8 cellular contexts compared by ENCODE assay signal in genomic region chr1:107056426-107057196, GRCh38. TPM values are rescaled to one million over a fixed set of nuclear protein-coding genes. Genes with fewer than 3 reads are reported as not detected.
DNase-seq lines count a peak whose midpoint lies in the region; ATAC-seq and TF ChIP-seq lines count a peak whose summit lies in the region.

Gene PRMT6, plus strand, starts transcription at chr1:107056674. Its CDS starts 42 bp downstream, at chr1:107056716.

- peaks cover 15 to 24% (median 18%) of the 10 kb centered on the region in 10 experiments for H3K4me1 ChIP-seq in BLaER1 treated with 17β-estradiol and CSF1 and Interleukin-3, amounts not matched to agents 10 nM and 100 nM

- TF ChIP-seq CTCF in dorsolateral prefrontal cortex (IDR thresholded peaks at IDR 0.05 in 54 of 56, conservative IDR thresholded peaks at IDR 0.05 in 2 of 56; ENCODE audit: low read depth in 1 of 56, partially characterized antibody in 56 of 56): peak in 14 of 56 donors; percentile 2 to 28 (median 14)
- TF ChIP-seq CTCF in lower leg skin (IDR thresholded peaks at IDR 0.05): no peak

- ATAC-seq in GM19324 (IDR thresholded peaks at IDR 0.05; ENCODE audit: low FRiP score, unreplicated experiment) (peak; percentile 95), HG03469 (IDR thresholded peaks at IDR 0.05; ENCODE audit: unreplicated experiment) (peak; percentile 81)

- peak within 1 kb of the TSS; percentile 73 to 94 (median 92); a peak in 21 of 22 replicates for H3K27ac ChIP-seq in BLaER1 treated with 17β-estradiol and CSF1 and Interleukin-3, amounts not matched to agents 10 nM and 100 nM
- H3K27ac ChIP-seq in dorsolateral prefrontal cortex: peak within 1 kb of the TSS; percentile 37 to 97 (median 89)

- peak within 1 kb of the TSS; percentile 93 to 99 (median 96) for H3K4me2 ChIP-seq in BLaER1 treated with 17β-estradiol and CSF1 and Interleukin-3, amounts not matched to agents 10 nM and 100 nM

- intact Hi-C loops in dorsolateral prefrontal cortex (cut with DNase I) (loop anchor here (2.0 to 10.0 kb wide), 2 partner anchors 78 to 84 kb away; partner anchors contain the start of gene NTNG1 (in 1 of the 2)), lower leg skin (cut with DNase I; ENCODE audit: low total_unique reads) (no loop called here)

- TF ChIP-seq POLR2A in lower leg skin (IDR thresholded peaks at IDR 0.05): no peak

- H3K27me3 ChIP-seq in BLaER1 treated with 17β-estradiol and CSF1 and Interleukin-3, amounts not matched to agents 10 nM and 100 nM: no peaks in the 10 kb centered on the region
- no peaks in the 10 kb centered on the region for H3K27me3 ChIP-seq in dorsolateral prefrontal cortex

- 0 to 1% methylated on average over 54 to 65 of the region's 73 CpGs for WGBS in lower leg skin, 2 donors

- H4K20me1 ChIP-seq in BLaER1 treated with 17β-estradiol and CSF1 and Interleukin-3, amounts not matched to agents 10 nM and 100 nM: peaks cover 0 to 9% (median 0%) of the 10 kb centered on the region in 11 experiments; a peak in 3 of 22 replicates

- H3K9me3 ChIP-seq in BLaER1 treated with 17β-estradiol and CSF1 and Interleukin-3, amounts not matched to agents 10 nM and 100 nM (replicated peaks in 1 of 11): peaks cover 0 to 8% (median 4%) of the 10 kb centered on the region in 11 experiments; a peak in 4 of 22 replicates

- H3K36me3 ChIP-seq in BLaER1 treated with 17β-estradiol and CSF1 and Interleukin-3, amounts not matched to agents 10 nM and 100 nM: peaks cover 11 to 23% (median 16%) of the 10 kb centered on the region in 11 experiments; a peak in 18 of 22 replicates

- peak within 1 kb of the TSS; percentile 89 to 99 (median 94) for H3K4me3 ChIP-seq in BLaER1 treated with 17β-estradiol and CSF1 and Interleukin-3, amounts not matched to agents 10 nM and 100 nM
- H3K4me3 ChIP-seq in dorsolateral prefrontal cortex (peak within 1 kb of the TSS; percentile 61 to 96 (median 88)), lower leg skin (ENCODE audit: low read depth, poor library complexity, severe bottlenecking) (peak within 1 kb of the TSS; percentile 88)

- peak; percentile 91 for DNase-seq in NCI-H69 (lab: John Stamatoyannopoulos, UW)
- peak; percentile 78 to 83 for DNase-seq in activated CD4-positive, alpha-beta T cell treated with anti-CD3 and anti-CD28 coated beads, Interleukin-2, amount 50 U/mL, for 48 hours
- peak; percentile 58 to 91 (median 76) for DNase-seq in dorsolateral prefrontal cortex
- DNase-seq in lower leg skin (ENCODE audit: low spot score in 2 of 2): peak; percentile 76 to 96
- DNase-seq in stimulated activated CD4-positive, alpha-beta T cell treated with anti-CD3 and anti-CD28 coated beads, Interleukin-4, amount 100 ng/mL, for 4 hours: peak; percentile 80 to 82

- peak within 1 kb of the TSS; percentile 81 to 95 (median 93) for H3K9ac ChIP-seq in BLaER1 treated with 17β-estradiol and CSF1 and Interleukin-3, amounts not matched to agents 10 nM and 100 nM

RNA-seq across cellular contexts. Expression of gene PRMT6, which starts in this region (rescaled TPM):
- total RNA-seq in dorsolateral prefrontal cortex (10 to 100 TPM in 95 of 120 experiments, 1 to 10 TPM in 25; 5.7 to 16.0 (median 11.7) TPM), lower leg skin (10 to 100 TPM in 2 of 4 donors, 1 to 10 TPM in 2; 9.0 to 16.4 (median 10.1) TPM)

Comparison
In these comparisons a context has a peak if more than half of its experiments do, and no peak if none do; other contexts are left out.
1. Peak in every context shown above with its lines: DNase-seq, ATAC-seq, H3K4me3 ChIP-seq and H3K27ac ChIP-seq.